ENCODE assay signal across 9 cellular contexts in genomic region chr12:81712536-81712935, GRCh38. TPM values are rescaled to one million over a fixed set of nuclear protein-coding genes. Genes with fewer than 3 reads are reported as not detected.
"Had no signal": no experiment of that assay in that cellular context is flagged by ENCODE, and none has a peak within 500 bp of the region (broad histone marks: within the 10 kb centered on the region; RNA-seq: fewer than 3 reads in every experiment).

No MANE protein-coding gene starts in this region.

- FAIRE-seq: H1, H54, HepG2 had no signal

- H3K4me2 ChIP-seq: GM23338 had no signal

- H3K4me3 Mint-ChIP-seq: GM23338, H9, IgD-negative memory B cell had no signal

- H3K9me3 Mint-ChIP-seq: GM23338, H9, IgD-negative memory B cell had no signal

- H3K4me3 ChIP-seq: GM23338 had no signal

- DNase-seq: H9, HCEC 1CT, KBM-7 had no signal

- H3K36me3 Mint-ChIP-seq: IgD-negative memory B cell had no signal

- H3K27ac ChIP-seq: HL-60 had no signal

- H3K4me1 Mint-ChIP-seq: GM23338, H9, IgD-negative memory B cell had no signal

- H2AFZ ChIP-seq: GM23338 had no signal

- H3K27me3 Mint-ChIP-seq: IgD-negative memory B cell had no signal

- H3K27ac Mint-ChIP-seq: GM23338, H9, IgD-negative memory B cell had no signal

RNA-seq across cellular contexts. Expression of gene PPFIA2, which starts 46.6 kb away (rescaled TPM):
- total RNA-seq: HepG2 had no signal
